In the genomic region with DNA sequence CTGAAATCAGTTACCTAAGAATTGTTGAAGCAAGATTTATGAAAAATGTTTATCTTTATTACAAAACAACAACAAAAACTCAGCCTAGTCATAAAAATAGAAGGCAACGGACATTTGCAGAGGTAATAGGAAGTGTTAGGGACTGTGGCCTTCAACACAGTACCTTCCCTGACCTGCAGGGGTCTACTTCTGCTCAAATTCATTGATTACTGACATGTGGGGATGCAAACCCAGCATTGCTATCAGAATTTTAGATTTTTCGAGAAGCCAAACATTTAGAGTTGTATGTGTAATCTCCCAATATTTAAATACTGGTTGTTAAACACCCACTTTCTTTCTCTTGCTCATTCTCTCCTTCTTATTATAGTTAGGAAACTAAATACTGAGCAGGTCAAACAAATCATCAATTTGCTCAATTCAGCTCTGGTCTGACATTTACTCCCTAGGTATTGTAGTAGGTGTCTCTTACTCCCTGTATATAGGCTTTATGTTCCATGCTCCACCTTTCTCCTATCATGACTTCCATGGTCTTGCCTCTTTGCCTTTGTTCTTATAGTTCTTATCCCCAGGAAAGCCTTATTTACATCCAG, we compare ENCODE assay signal across 8 cellular contexts.
A peak's percentile ranks its signal among the peaks of the same experiment; 100 is the strongest.
DNase-seq lines count a peak whose midpoint lies in the region; ATAC-seq and TF ChIP-seq lines count a peak whose summit lies in the region.

No MANE protein-coding gene starts in this region.

- TF ChIP-seq CTCF in WERI-Rb-1 (IDR thresholded peaks at IDR 0.05; ENCODE audit: low read depth, low read length) (peak; percentile 60), ascending aorta (IDR thresholded peaks at IDR 0.05) (no peak), coronary artery (IDR thresholded peaks at IDR 0.05) (no peak)

- H3K27me3 ChIP-seq in WERI-Rb-1 (ENCODE audit: insufficient read depth, low read depth, severe bottlenecking) = no peaks in the 10 kb centered on the region
- no peaks in the 10 kb centered on the region for H3K27me3 ChIP-seq in ascending aorta

- DNase-seq in NCI-H82 (lab: John Stamatoyannopoulos, UW) = peak; percentile 59
- DNase-seq in NCI-H82 treated with DMSO at 0.1 percent for 48 hours (lab: John Stamatoyannopoulos, UW; ENCODE audit: unreplicated experiment) = no peak
- DNase-seq in WERI-Rb-1 = peak; percentile 21
- DNase-seq in glomerular visceral epithelial cell (ENCODE audit: extremely low spot score) = peak; percentile 4
- no peak for DNase-seq in ascending aorta (ENCODE audit: low spot score in 2 of 2)
- DNase-seq in coronary artery (ENCODE audit: low spot score) = no peak
- DNase-seq in NCI-H2029 treated with DMSO at 0.1 percent for 48 hours (lab: John Stamatoyannopoulos, UW) = no peak

- H3K36me3 ChIP-seq in WERI-Rb-1 (no peaks in the 10 kb centered on the region), ascending aorta (no peaks in the 10 kb centered on the region)

- H3K4me3 ChIP-seq in WERI-Rb-1 (ENCODE audit: low read depth, low read length) (no peak overlapping the region), ascending aorta (no peak overlapping the region), coronary artery (no peak overlapping the region)

- intact Hi-C loops in ascending aorta (cut with DNase I) = no loop called here

- H3K9me3 ChIP-seq in WERI-Rb-1 (ENCODE audit: severe bottlenecking) = no peaks in the 10 kb centered on the region
- H3K9me3 ChIP-seq in ascending aorta = no peaks in the 10 kb centered on the region

- no peak overlapping the region for H3K27ac ChIP-seq in WERI-Rb-1
- H3K27ac ChIP-seq in ascending aorta = no peak overlapping the region
- no peak overlapping the region for H3K27ac ChIP-seq in coronary artery

- H3K4me1 ChIP-seq in ascending aorta = no peaks in the 10 kb centered on the region

- peak; percentile 73 for ATAC-seq in HG03097 (IDR thresholded peaks at IDR 0.05; ENCODE audit: low FRiP score, unreplicated experiment)

Comparison
In these comparisons a context has a peak if more than half of its experiments do, and no peak if none do; other contexts are left out.
1. DNase-seq: peak in NCI-H82 (single experiment), WERI-Rb-1 (single experiment) and glomerular visceral epithelial cell (single experiment); none in NCI-H82 treated with DMSO at 0.1 percent for 48 hours (single experiment), ascending aorta (0 of 2), coronary artery (single experiment) and NCI-H2029 treated with DMSO at 0.1 percent for 48 hours (single experiment).